24 cellular contexts compared by ENCODE assay signal in genomic region chr5:58358436-58358835, GRCh38.
"Had no signal": no experiment of that assay in that cellular context is flagged by ENCODE, and none has a peak within 500 bp of the region (broad histone marks: within the 10 kb centered on the region; RNA-seq: fewer than 3 reads in every experiment).

No MANE protein-coding gene starts in this region.

- H3K27ac ChIP-seq: body of pancreas, sigmoid colon, stomach, suprapubic skin, tibial nerve, uterus, WERI-Rb-1 had no signal

- H3K4me3 ChIP-seq: body of pancreas, sigmoid colon, smooth muscle cell, stomach, suprapubic skin, tibial nerve, uterus had no signal

- H3K36me3 ChIP-seq: sigmoid colon, stomach, suprapubic skin, tibial nerve, uterus, WERI-Rb-1 had no signal

- H3K9me3 ChIP-seq: body of pancreas, sigmoid colon, stomach, suprapubic skin, tibial nerve, uterus had no signal

- H3K27me3 ChIP-seq: body of pancreas, sigmoid colon, stomach, suprapubic skin, tibial nerve, uterus had no signal

- H3K9me3 Mint-ChIP-seq: activated CD4-positive, alpha-beta T cell treated with anti-CD3 and anti-CD28 coated beads, Interleukin-2, amount 10 ng/mL, durations not matched to agents 7 days and 5 days; activated CD8-positive, alpha-beta T cell treated with anti-CD3 and anti-CD28 coated beads for 36 hours; activated naive CD4-positive, alpha-beta T cell treated with anti-CD3 and anti-CD28 coated beads, Interleukin-2, amount 10 ng/mL, durations not matched to agents 7 days and 5 days; activated naive CD8-positive, alpha-beta T cell treated with anti-CD3 and anti-CD28 coated beads, Interleukin-2, amount 50 U/mL, for 24 hours; natural killer cell treated with Interleukin-12 subunit alpha and Interleukin-12 subunit beta and Interleukin-15 and Interleukin-18, amount 100 ng/mL, for 72 hours; stimulated activated memory B cell treated with anti-CD40 and anti-IgM and Interleukin-4, amounts not matched to agents 10 μg/mL and 1 μg/mL and 100 μg/mL, for 72 hours had no signal

- H3K27ac Mint-ChIP-seq: activated CD4-positive, alpha-beta T cell treated with anti-CD3 and anti-CD28 coated beads, Interleukin-2, amount 10 ng/mL, durations not matched to agents 7 days and 5 days; activated CD8-positive, alpha-beta memory T cell treated with anti-CD3 and anti-CD28 coated beads, Interleukin-2, amount 10 ng/mL, durations not matched to agents 7 days and 5 days; activated CD8-positive, alpha-beta T cell treated with anti-CD3 and anti-CD28 coated beads for 36 hours; activated naive CD4-positive, alpha-beta T cell treated with anti-CD3 and anti-CD28 coated beads, Interleukin-2, amount 10 ng/mL, durations not matched to agents 7 days and 5 days; activated naive CD8-positive, alpha-beta T cell treated with anti-CD3 and anti-CD28 coated beads, Interleukin-2, amount 50 U/mL, for 24 hours; natural killer cell treated with Interleukin-12 subunit alpha and Interleukin-12 subunit beta and Interleukin-15 and Interleukin-18, amount 100 ng/mL, for 72 hours; stimulated activated memory B cell treated with anti-CD40 and anti-IgM and Interleukin-4, amounts not matched to agents 10 μg/mL and 1 μg/mL and 100 μg/mL, for 72 hours had no signal

- DNase-seq: activated CD4-positive, alpha-beta T cell treated with anti-CD3 and anti-CD28 coated beads, Interleukin-2, amount 10 ng/mL, durations not matched to agents 7 days and 5 days; activated CD4-positive, CD25-positive, alpha-beta regulatory T cell treated with anti-CD3 and anti-CD28 coated beads, Interleukin-2, amount 50 U/mL, for 72 hours; activated CD8-positive, alpha-beta memory T cell treated with anti-CD3 and anti-CD28 coated beads, Interleukin-2, amount 10 ng/mL, durations not matched to agents 7 days and 5 days; activated CD8-positive, alpha-beta T cell treated with anti-CD3 and anti-CD28 coated beads for 36 hours; activated effector memory CD4-positive, alpha-beta T cell treated with anti-CD3 and anti-CD28 coated beads, Interleukin-2, amount 50 U/mL, for 16 hours; activated naive CD4-positive, alpha-beta T cell treated with anti-CD3 and anti-CD28 coated beads, Interleukin-2, amount 10 ng/mL, durations not matched to agents 7 days and 5 days; activated naive CD8-positive, alpha-beta T cell treated with anti-CD3 and anti-CD28 coated beads, Interleukin-2, amount 50 U/mL, for 24 hours; activated T-cell treated with anti-CD3 and anti-CD28 coated beads for 4 hours; anterior cingulate cortex; body of pancreas; glutamatergic neuron; hypothalamus; nucleus accumbens; posterior cingulate gyrus; sigmoid colon; stimulated activated CD4-positive, alpha-beta T cell treated with anti-CD3 and anti-CD28 coated beads, Interleukin-15, amount 100 ng/mL, for 24 hours; stomach; uterus; WERI-Rb-1 had no signal

- H3K4me3 Mint-ChIP-seq: activated CD4-positive, alpha-beta T cell treated with anti-CD3 and anti-CD28 coated beads, Interleukin-2, amount 10 ng/mL, durations not matched to agents 7 days and 5 days; activated CD8-positive, alpha-beta memory T cell treated with anti-CD3 and anti-CD28 coated beads, Interleukin-2, amount 10 ng/mL, durations not matched to agents 7 days and 5 days; activated CD8-positive, alpha-beta T cell treated with anti-CD3 and anti-CD28 coated beads for 36 hours; activated naive CD4-positive, alpha-beta T cell treated with anti-CD3 and anti-CD28 coated beads, Interleukin-2, amount 10 ng/mL, durations not matched to agents 7 days and 5 days; activated naive CD8-positive, alpha-beta T cell treated with anti-CD3 and anti-CD28 coated beads, Interleukin-2, amount 50 U/mL, for 24 hours; natural killer cell treated with Interleukin-12 subunit alpha and Interleukin-12 subunit beta and Interleukin-15 and Interleukin-18, amount 100 ng/mL, for 72 hours; stimulated activated memory B cell treated with anti-CD40 and anti-IgM and Interleukin-4, amounts not matched to agents 10 μg/mL and 1 μg/mL and 100 μg/mL, for 72 hours had no signal

- H3K4me1 Mint-ChIP-seq: activated CD4-positive, alpha-beta T cell treated with anti-CD3 and anti-CD28 coated beads, Interleukin-2, amount 10 ng/mL, durations not matched to agents 7 days and 5 days; activated CD8-positive, alpha-beta memory T cell treated with anti-CD3 and anti-CD28 coated beads, Interleukin-2, amount 10 ng/mL, durations not matched to agents 7 days and 5 days; activated naive CD4-positive, alpha-beta T cell treated with anti-CD3 and anti-CD28 coated beads, Interleukin-2, amount 10 ng/mL, durations not matched to agents 7 days and 5 days; activated naive CD8-positive, alpha-beta T cell treated with anti-CD3 and anti-CD28 coated beads, Interleukin-2, amount 50 U/mL, for 24 hours; stimulated activated memory B cell treated with anti-CD40 and anti-IgM and Interleukin-4, amounts not matched to agents 10 μg/mL and 1 μg/mL and 100 μg/mL, for 72 hours had no signal

- H3K4me1 ChIP-seq: body of pancreas, sigmoid colon, stomach, suprapubic skin, tibial nerve, uterus had no signal

- H3K27me3 Mint-ChIP-seq: activated CD4-positive, alpha-beta T cell treated with anti-CD3 and anti-CD28 coated beads, Interleukin-2, amount 10 ng/mL, durations not matched to agents 7 days and 5 days; activated CD8-positive, alpha-beta memory T cell treated with anti-CD3 and anti-CD28 coated beads, Interleukin-2, amount 10 ng/mL, durations not matched to agents 7 days and 5 days; activated CD8-positive, alpha-beta T cell treated with anti-CD3 and anti-CD28 coated beads for 36 hours; activated naive CD4-positive, alpha-beta T cell treated with anti-CD3 and anti-CD28 coated beads, Interleukin-2, amount 10 ng/mL, durations not matched to agents 7 days and 5 days; activated naive CD8-positive, alpha-beta T cell treated with anti-CD3 and anti-CD28 coated beads, Interleukin-2, amount 50 U/mL, for 24 hours; natural killer cell treated with Interleukin-12 subunit alpha and Interleukin-12 subunit beta and Interleukin-15 and Interleukin-18, amount 100 ng/mL, for 72 hours; stimulated activated memory B cell treated with anti-CD40 and anti-IgM and Interleukin-4, amounts not matched to agents 10 μg/mL and 1 μg/mL and 100 μg/mL, for 72 hours had no signal

- H3K36me3 Mint-ChIP-seq: activated CD8-positive, alpha-beta memory T cell treated with anti-CD3 and anti-CD28 coated beads, Interleukin-2, amount 10 ng/mL, durations not matched to agents 7 days and 5 days; activated naive CD4-positive, alpha-beta T cell treated with anti-CD3 and anti-CD28 coated beads, Interleukin-2, amount 10 ng/mL, durations not matched to agents 7 days and 5 days; natural killer cell treated with Interleukin-12 subunit alpha and Interleukin-12 subunit beta and Interleukin-15 and Interleukin-18, amount 100 ng/mL, for 72 hours; stimulated activated memory B cell treated with anti-CD40 and anti-IgM and Interleukin-4, amounts not matched to agents 10 μg/mL and 1 μg/mL and 100 μg/mL, for 72 hours had no signal
